20 cellular contexts compared by ENCODE assay signal in genomic region chr1:27113861-27114260, GRCh38. TPM values are rescaled to one million over a fixed set of nuclear protein-coding genes. Genes with fewer than 3 reads are reported as not detected.
DNase-seq lines count a peak whose midpoint lies in the region; ATAC-seq, FAIRE-seq and TF ChIP-seq lines count a peak whose summit lies in the region.
"Had no signal": no experiment of that assay in that cellular context is flagged by ENCODE, and none has a peak within 500 bp of the region (broad histone marks: within the 10 kb centered on the region; RNA-seq: fewer than 3 reads in every experiment).

No MANE protein-coding gene starts in this region.

- no peaks in the 10 kb centered on the region for H3K27me3 Mint-ChIP-seq in CD4-positive, CD25-positive, alpha-beta regulatory T cell
- H3K27me3 Mint-ChIP-seq in naive thymus-derived CD8-positive, alpha-beta T cell, result no peaks in the 10 kb centered on the region

- TF ChIP-seq CTCF in IMR-90 (conservative IDR thresholded peaks at IDR 0.05; ENCODE audit: low read depth, low read length) (no peak), K562 (IDR thresholded peaks at IDR 0.05 in 2 of 3, conservative IDR thresholded peaks at IDR 0.05 in 1 of 3; ENCODE audit: insufficient read depth in 2 of 3, low read depth in 1 of 3, low read length in 3 of 3) (no peak), left ventricle myocardium inferior (IDR thresholded peaks at IDR 0.05; ENCODE audit: borderline replicate concordance) (no peak)

- peak overlapping the region in 1 of 4 donors; percentile 46 for H3K4me3 Mint-ChIP-seq in CD4-positive, CD25-positive, alpha-beta regulatory T cell
- peak overlapping the region; percentile 64 to 94 (median 85) for H3K4me3 Mint-ChIP-seq in naive thymus-derived CD8-positive, alpha-beta T cell

- no peaks in the 10 kb centered on the region for H3K27me3 ChIP-seq in CD4-positive, CD25-positive, alpha-beta regulatory T cell (ENCODE audit: control insufficient read depth, insufficient read depth, low read length)
- H3K27me3 ChIP-seq in IMR-90 (ENCODE audit: control insufficient read depth, insufficient read depth, low read length) (no peaks in the 10 kb centered on the region), K562 (ENCODE audit: control insufficient read depth in 2 of 2, insufficient read depth in 2 of 2, low read length in 2 of 2) (no peaks in the 10 kb centered on the region), left ventricle myocardium inferior (ENCODE audit: low read depth) (no peaks in the 10 kb centered on the region)
- H3K27me3 ChIP-seq: BE2C, colonic mucosa, esophagus muscularis mucosa had no signal

- peaks cover 7% of the 10 kb centered on the region for H3K36me3 Mint-ChIP-seq in CD4-positive, CD25-positive, alpha-beta regulatory T cell
- H3K36me3 Mint-ChIP-seq in naive thymus-derived CD8-positive, alpha-beta T cell, result peaks cover 0 to 3% (median 0%) of the 10 kb centered on the region in 3 donors

- H3K27ac Mint-ChIP-seq in CD4-positive, CD25-positive, alpha-beta regulatory T cell, result peak overlapping the region in 2 of 3 donors; percentile 73 to 90
- H3K27ac Mint-ChIP-seq in naive thymus-derived CD8-positive, alpha-beta T cell, result peak overlapping the region; percentile 93 to 99 (median 98)

- H3K18ac ChIP-seq in IMR-90 (ENCODE audit: low read depth, low read length), result no peak overlapping the region

- peaks cover 26 to 79% of the 10 kb centered on the region in 2 experiments for H3K79me1 ChIP-seq in IMR-90 (ENCODE audit: low read depth in 1 of 2, low read length in 2 of 2)

- H3K36me3 ChIP-seq in CD4-positive, CD25-positive, alpha-beta regulatory T cell (ENCODE audit: control insufficient read depth, insufficient read depth, low read length), result no peaks in the 10 kb centered on the region
- H3K36me3 ChIP-seq in IMR-90 (ENCODE audit: control insufficient read depth, insufficient read depth, low read length) (peaks cover 3% of the 10 kb centered on the region; the same call in 1 of the 2 replicates), K562 (ENCODE audit: control insufficient read depth, insufficient read depth, low read length) (peaks cover 8% of the 10 kb centered on the region), left ventricle myocardium inferior (peaks cover 17% of the 10 kb centered on the region)
- H3K36me3 ChIP-seq: BE2C, colonic mucosa had no signal

- no peak for TF ChIP-seq EP300 in K562 (IDR thresholded peaks at IDR 0.05; ENCODE audit: low read length)

- H3K4me2 ChIP-seq in IMR-90 (ENCODE audit: low read depth, low read length) (no peak overlapping the region), K562 (ENCODE audit: insufficient read depth, low read length) (no peak overlapping the region)

- BruUV-seq in IMR-90 (replicated peaks; lab: Mats Ljungman, UMichigan) (no TSS peak), K562 (replicated peaks; lab: Mats Ljungman, UMichigan) (no TSS peak)

- peak overlapping the region; percentile 59; the same call in 1 of the 2 replicates for H2AK5ac ChIP-seq in IMR-90 (ENCODE audit: low read depth, low read length)

- H2BK5ac ChIP-seq in IMR-90 (ENCODE audit: low read depth, low read length, poor library complexity, severe bottlenecking), result no peak overlapping the region

- no peak overlapping the region for H2BK15ac ChIP-seq in IMR-90 (ENCODE audit: low read depth, low read length)

- no peak overlapping the region for H3K4me3 ChIP-seq in CD4-positive, CD25-positive, alpha-beta regulatory T cell (ENCODE audit: low read depth, low read length)
- H3K4me3 ChIP-seq in IMR-90 (ENCODE audit: insufficient read depth, low read depth, low read length), result no peak overlapping the region
- H3K4me3 ChIP-seq in K562, result no peak overlapping the region
- H3K4me3 ChIP-seq in left ventricle myocardium inferior, result no peak overlapping the region
- H3K4me3 ChIP-seq: colonic mucosa, esophagus muscularis mucosa, thoracic aorta had no signal

- no peak for DNase-seq in CD4-positive, CD25-positive, alpha-beta regulatory T cell
- DNase-seq in IMR-90 (no peak), K562 (ENCODE audit: extremely low read depth in 1 of 4, low spot score in 3 of 4) (no peak), left ventricle myocardium inferior (no peak), H54 (ENCODE audit: insufficient read length, low spot score) (no peak), NCI-H2029 (lab: John Stamatoyannopoulos, UW) (no peak)
- DNase-seq in naive thymus-derived CD8-positive, alpha-beta T cell, result peak in 8 of 10 donors; percentile 11 to 65 (median 31)
- DNase-seq: aorta; BE2C; colonic mucosa; DMS153; left ventricle myocardium superior; MM.1S; NCI-H1694 treated with DMSO at 0.1 percent for 48 hours; NCI-H345; stimulated activated CD4-positive, alpha-beta T cell treated with anti-CD3 and anti-CD28 coated beads, Interleukin-4, amount 100 ng/mL, for 24 hours had no signal

- CTCF ChIA-PET in IMR-90 (lab: Yijun Ruan, JAX), result no interaction called here
- CTCF ChIA-PET in K562 (lab: Yijun Ruan, JAX; ENCODE audit: low intra/inter-chr PET ratio), result no interaction called here

- in situ Hi-C loops in IMR-90 (cut with MboI; ENCODE audit: low sequenced_read_pairs) (no loop called here), K562 (cut with MboI) (loop anchor here (5.0 to 25.0 kb wide), 2 partner anchors 78 to 498 kb away; partner anchors contain the start of gene AHDC1)

- H3K14ac ChIP-seq in IMR-90 (replicated peaks; ENCODE audit: low read depth, low read length), result no peak overlapping the region; the same call in 1 of the 2 replicates

- no peak for FAIRE-seq in K562 (lab: Jason Lieb, UNC)
- FAIRE-seq in H54 (lab: Jason Lieb, UNC), result no peak
- FAIRE-seq: GM12892 had no signal

- H4K20me1 ChIP-seq in IMR-90 (ENCODE audit: insufficient read depth, low read length) (peaks cover 32% of the 10 kb centered on the region), K562 (replicated peaks; ENCODE audit: control insufficient read depth, insufficient read depth, low read length) (peaks cover 28% of the 10 kb centered on the region)

- H2BK20ac ChIP-seq in IMR-90 (ENCODE audit: low read depth, low read length), result peak overlapping the region; percentile 30; the same call in 1 of the 2 replicates

- no peak for ATAC-seq in CD4-positive, CD25-positive, alpha-beta regulatory T cell (ENCODE audit: low read depth in 2 of 2)
- ATAC-seq in IMR-90 (ENCODE audit: low read depth) (no peak), K562 (no peak)
- peak; percentile 56 to 57 for ATAC-seq in naive thymus-derived CD8-positive, alpha-beta T cell
- ATAC-seq: activated CD4-positive, CD25-positive, alpha-beta regulatory T cell treated with anti-CD3 and anti-CD28 coated beads, Interleukin-2, amount 50 U/mL, for 24 hours; left ventricle myocardium superior had no signal

- peaks cover 6 to 53% (median 25%) of the 10 kb centered on the region in 4 donors for H3K4me1 Mint-ChIP-seq in CD4-positive, CD25-positive, alpha-beta regulatory T cell
- H3K4me1 Mint-ChIP-seq in naive thymus-derived CD8-positive, alpha-beta T cell, result peaks cover 36 to 77% (median 70%) of the 10 kb centered on the region in 4 donors

- POLR2A ChIA-PET in IMR-90 (lab: Charles Lee; ENCODE audit: unreplicated experiment) (no interaction called here), K562 (lab: Yijun Ruan, JAX) (interaction anchor here (0.6 to 10.5 kb wide), 6 partner anchors 10 to 76 kb away, joined by 3 to 107 read pairs (median 3); partner anchors contain the start of gene SLC9A1)
- POLR2A ChIA-PET in naive thymus-derived CD8-positive, alpha-beta T cell (lab: Charles Lee), result interaction anchor here (0.9 to 6.8 kb wide), 5 partner anchors 10 to 171 kb away, joined by 3 to 92 read pairs (median 14); partner anchors contain the start of gene SLC9A1

- TF ChIP-seq POLR2A in IMR-90 (IDR thresholded peaks at IDR 0.05; ENCODE audit: low read depth, low read length), result no peak
- no peak for TF ChIP-seq POLR2A in K562 (conservative IDR thresholded peaks at IDR 0.05)
- TF ChIP-seq POLR2A in H54 (IDR thresholded peaks at IDR 0.05; ENCODE audit: low read depth, low read length), result no peak

- no peaks in the 10 kb centered on the region for H3K79me2 ChIP-seq in K562 (ENCODE audit: control insufficient read depth, insufficient read depth, low read length)

- intact Hi-C loops in IMR-90 (cut with micrococcal nuclease), result no loop called here
- intact Hi-C loops in K562 (cut with micrococcal nuclease), result no loop called here
- intact Hi-C loops in left ventricle myocardium inferior (cut with micrococcal nuclease), result no loop called here

- dilution Hi-C loops in IMR-90 (cut with HindIII; ENCODE audit: low sequenced_read_pairs, unreplicated experiment), result no loop called here

- H3K9me1 ChIP-seq in IMR-90 (ENCODE audit: insufficient read depth, low read length), result peaks cover 47% of the 10 kb centered on the region
- peaks cover 4% of the 10 kb centered on the region for H3K9me1 ChIP-seq in K562 (ENCODE audit: control insufficient read depth, insufficient read depth, low read length)

- no peak overlapping the region for H3K56ac ChIP-seq in IMR-90 (ENCODE audit: extremely low read depth, insufficient read depth, low read length)

- H3K4ac ChIP-seq in IMR-90 (ENCODE audit: low read depth, low read length), result peak overlapping the region; percentile 30; the same call in 1 of the 2 replicates

- no peak overlapping the region for H4K5ac ChIP-seq in IMR-90 (ENCODE audit: low read depth, low read length)

- H3K9ac ChIP-seq in IMR-90 (ENCODE audit: low read depth, low read length) (no peak overlapping the region), K562 (ENCODE audit: insufficient read depth in 1 of 2, low read depth in 2 of 2, low read length in 2 of 2) (0 out of 4 replicates have a peak overlapping the region, but pooled peaks of 1 of the 2 experiments have one; percentile 17)

- no peak overlapping the region for H3K27ac ChIP-seq in CD4-positive, CD25-positive, alpha-beta regulatory T cell (ENCODE audit: insufficient read depth, low read length, poor library complexity, severe bottlenecking)
- no peak overlapping the region for H3K27ac ChIP-seq in IMR-90 (ENCODE audit: insufficient read depth, low read length)
- H3K27ac ChIP-seq in K562 (ENCODE audit: extremely low read depth, low read depth, low read length), result no peak overlapping the region
- H3K27ac ChIP-seq in left ventricle myocardium inferior (replicated peaks), result no peak overlapping the region
- H3K27ac ChIP-seq: colonic mucosa, esophagus muscularis mucosa, thoracic aorta had no signal

- no peak overlapping the region for H3K23ac ChIP-seq in IMR-90 (ENCODE audit: low read depth, low read length)

- peaks cover 24% of the 10 kb centered on the region for H3K4me1 ChIP-seq in CD4-positive, CD25-positive, alpha-beta regulatory T cell (ENCODE audit: control insufficient read depth, insufficient read depth, low read length, poor library complexity, severe bottlenecking)
- H3K4me1 ChIP-seq in IMR-90 (ENCODE audit: control insufficient read depth, insufficient read depth, low read length) (peaks cover 36% of the 10 kb centered on the region), K562 (replicated peaks in 1 of 2; ENCODE audit: control insufficient read depth in 2 of 2, insufficient read depth in 2 of 2, low read length in 2 of 2) (peaks cover 35 to 51% of the 10 kb centered on the region in 2 experiments), left ventricle myocardium inferior (peaks cover 65% of the 10 kb centered on the region)

- H2AFZ ChIP-seq in IMR-90 (replicated peaks; ENCODE audit: low read length, poor library complexity) (no peak overlapping the region), K562 (ENCODE audit: low read depth, low read length) (no peak overlapping the region)

- no peaks in the 10 kb centered on the region for H3K9me3 ChIP-seq in CD4-positive, CD25-positive, alpha-beta regulatory T cell (ENCODE audit: control insufficient read depth in 2 of 2, low read length in 2 of 2)
- H3K9me3 ChIP-seq in IMR-90 (ENCODE audit: control insufficient read depth, insufficient read depth, low read length) (no peaks in the 10 kb centered on the region), K562 (replicated peaks; ENCODE audit: control insufficient read depth, insufficient read depth, low read depth, low read length) (no peaks in the 10 kb centered on the region), left ventricle myocardium inferior (replicated peaks) (no peaks in the 10 kb centered on the region)
- H3K9me3 ChIP-seq: BE2C, colonic mucosa, esophagus muscularis mucosa, thoracic aorta had no signal

- 98% methylated on average over 11 of the region's 22 CpGs; no CpG with 5 or more reads in 1 of the 2 experiments for WGBS in IMR-90 (ENCODE audit: extremely low coverage in 2 of 2, insufficient read length in 1 of 2), 2 experiments
- WGBS in K562 (ENCODE audit: insufficient coverage, low coverage, missing lambda C conversion rate), result 91% methylated on average over 17 of the region's 22 CpGs

- peaks cover 0 to 1% (median 0%) of the 10 kb centered on the region in 7 donors for H3K9me3 Mint-ChIP-seq in CD4-positive, CD25-positive, alpha-beta regulatory T cell
- no peaks in the 10 kb centered on the region for H3K9me3 Mint-ChIP-seq in naive thymus-derived CD8-positive, alpha-beta T cell

- H4K91ac ChIP-seq in IMR-90 (ENCODE audit: insufficient read depth, low read depth, low read length), result no peak overlapping the region

- no peak for TF ChIP-seq RAD21 in IMR-90 (IDR thresholded peaks at IDR 0.05; ENCODE audit: low read length)
- no peak for TF ChIP-seq RAD21 in K562 (CRISPR knock-in tag; conservative IDR thresholded peaks at IDR 0.05 in 1 of 2, IDR thresholded peaks at IDR 0.05 in 1 of 2)

- H2AK9ac ChIP-seq in IMR-90 (replicated peaks; ENCODE audit: low read depth, low read length, poor library complexity), result no peak overlapping the region

- peak overlapping the region; percentile 36; the same call in 1 of the 2 replicates for H2BK120ac ChIP-seq in IMR-90 (ENCODE audit: low read depth, low read length)

- no peak overlapping the region; a peak in 1 of 4 replicates for H4K8ac ChIP-seq in IMR-90 (ENCODE audit: low read depth in 2 of 2, low read length in 2 of 2)

RNA-seq across cellular contexts. Expression of gene SLC9A1, which starts 41.1 kb away (rescaled TPM):
- total RNA-seq in CD4-positive, CD25-positive, alpha-beta regulatory T cell, result 32.3 TPM
- polyA plus RNA-seq in CD4-positive, CD25-positive, alpha-beta regulatory T cell, result 1 to 10 TPM; 5.4 to 8.7 (median 7.0) TPM
- total RNA-seq in IMR-90 (2012; rRNA removed) (1.9 and 2.0 TPM in 2 replicates), K562 (2014; rRNA removed) (1.8 and 2.9 TPM in 2 replicates), K562 (2014; rRNA removed; fragmentation: Illumina TruSeq; extraction: Trizol) (1.1 and 2.0 TPM in 2 replicates), K562 (2015; rRNA removed; fragmentation: Illumina TruSeq; extraction: Trizol) (3.4 and 3.8 TPM in 2 replicates), K562 (2021) (12.7 and 13.6 TPM in 2 replicates), left ventricle myocardium inferior (19.5 TPM)
- polyA plus RNA-seq in IMR-90 (2012; rRNA removed) (20.5 and 21.2 TPM in 2 replicates), K562 (2011; rRNA removed) (1.5 and 4.5 TPM in 2 replicates), K562 (2014; fragmentation: Illumina TruSeq; extraction: Trizol) (14.4 and 16.6 TPM in 2 replicates), K562 (2014; fragmentation: Nextera tagmentation; extraction: Ambion mirVana) (1 to 10 TPM in 1 of 2 experiments, under 1 TPM in 1; 0.59 to 1.0 TPM), K562 (2014; rRNA removed) (5.2 and 5.7 TPM in 2 replicates)
- polyA plus RNA-seq in IMR-90 (2012; cell fraction: cytosol; rRNA removed), result 14.3 and 19.8 TPM in 2 replicates
- 30.7 and 36.7 TPM in 2 replicates for polyA plus RNA-seq in IMR-90 (2012; cell fraction: nucleus; rRNA removed; ENCODE audit: low replicate concordance)
- 17.2 and 40.8 TPM in 2 replicates for total RNA-seq in K562 (2011; cell fraction: chromatin; rRNA removed; ENCODE audit: low replicate concordance)
- 19.7 and 20.2 TPM in 2 replicates for total RNA-seq in K562 (2011; cell fraction: nucleolus; rRNA removed)
- 24.2 and 34.4 TPM in 2 replicates for total RNA-seq in K562 (2011; cell fraction: nucleoplasm; rRNA removed)
- polyA plus RNA-seq in K562 (2011; cell fraction: cytosol; rRNA removed), result 2.0 and 4.6 TPM in 2 replicates
- 13.2 and 13.4 TPM in 2 replicates for polyA plus RNA-seq in K562 (2011; cell fraction: nucleus; rRNA removed)
- polyA plus RNA-seq in K562 (2012), result 11.6 and 12.8 TPM in 2 replicates
- polyA minus RNA-seq in K562 (2011; rRNA and poly(A)+ RNA removed), result 3.3 and 3.4 TPM in 2 replicates
- 4.0 and 7.6 TPM in 2 replicates for polyA minus RNA-seq in K562 (2011; cell fraction: cytosol; rRNA and poly(A)+ RNA removed)
- polyA minus RNA-seq in K562 (2011; cell fraction: nucleus; rRNA and poly(A)+ RNA removed), result 3.8 and 5.0 TPM in 2 replicates
- total RNA-seq in naive thymus-derived CD8-positive, alpha-beta T cell, result 10 to 100 TPM; 16.2 to 17.7 TPM
- 10 to 100 TPM in 1 of 3 donors, 1 to 10 TPM in 2; 4.5 to 14.2 (median 8.5) TPM for polyA plus RNA-seq in naive thymus-derived CD8-positive, alpha-beta T cell

Comparison
In these comparisons a context has a peak if more than half of its experiments do, and no peak if none do; other contexts are left out.
1. ATAC-seq: peak in naive thymus-derived CD8-positive, alpha-beta T cell (2 of 2); none in CD4-positive, CD25-positive, alpha-beta regulatory T cell (0 of 2), IMR-90 (single experiment) and K562 (single experiment).
2. DNase-seq: peak in naive thymus-derived CD8-positive, alpha-beta T cell (8 of 10); none in CD4-positive, CD25-positive, alpha-beta regulatory T cell (0 of 3), IMR-90 (single experiment), K562 (0 of 4), left ventricle myocardium inferior (single experiment), H54 (single experiment) and NCI-H2029 (single experiment).